ENCODE assay signal across 22 cellular contexts in the genomic region with DNA sequence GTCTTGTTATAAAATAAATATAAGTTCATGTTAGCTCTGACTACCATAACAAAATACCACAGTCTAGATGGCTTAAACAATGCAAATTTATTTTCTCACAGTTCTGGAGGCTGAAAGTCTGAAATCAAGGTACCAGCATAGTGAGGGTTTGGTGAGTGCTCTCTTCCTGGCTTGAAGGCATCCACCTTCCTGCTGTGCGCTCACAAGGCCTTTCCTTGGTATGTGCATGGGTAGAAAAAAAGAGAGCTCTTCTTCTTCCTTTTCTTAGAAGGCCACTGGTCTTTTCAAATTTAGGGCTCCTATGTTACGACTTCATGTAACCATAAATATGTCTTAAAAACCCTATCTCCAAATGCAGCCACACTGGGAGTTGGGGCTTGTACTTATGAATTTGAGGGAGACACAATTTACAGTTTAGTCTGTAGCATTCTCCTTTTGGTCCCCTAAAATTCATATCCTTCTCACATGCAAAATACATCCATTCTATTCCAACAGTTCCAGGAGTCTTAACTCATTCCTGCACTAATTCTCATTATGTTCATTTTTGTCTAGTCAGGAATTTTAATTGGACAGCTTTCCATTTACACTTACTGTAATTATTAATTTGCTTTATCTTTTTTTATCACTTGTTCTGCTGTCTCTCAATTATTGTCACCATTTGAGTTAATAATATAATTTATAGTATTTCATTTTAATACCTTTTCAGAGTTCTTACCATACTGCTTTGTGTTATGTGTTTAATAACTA.
"Had no signal": no experiment of that assay in that cellular context is flagged by ENCODE, and none has a peak within 500 bp of the region (broad histone marks: within the 10 kb centered on the region; RNA-seq: fewer than 3 reads in every experiment).

No MANE protein-coding gene starts in this region.

- H3K9me3 Mint-ChIP-seq: neural crest cell had no signal

- DNase-seq: dermis blood vessel endothelial cell; foreskin melanocyte; head of caudate nucleus; islet precursor cell; mammary epithelial cell; mucosa of descending colon; naive thymus-derived CD8-positive, alpha-beta T cell; nucleus accumbens; pancreas; right cardiac atrium; stimulated activated CD4-positive, alpha-beta T cell treated with anti-CD3 and anti-CD28 coated beads, Interleukin-4, amount 100 ng/mL, for 24 hours; stimulated activated naive CD8-positive, alpha-beta T cell treated with anti-CD3 and anti-CD28 coated beads, Interleukin-15, amount 100 ng/mL, for 72 hours; testis; upper lobe of right lung had no signal

- H2AFZ ChIP-seq: hepatocyte had no signal

- H3K27me3 ChIP-seq: hepatocyte, pancreas, testis, tibial nerve, upper lobe of right lung, vagina had no signal

- H3K36me3 ChIP-seq: pancreas, tibial nerve, upper lobe of right lung, vagina had no signal

- H3K4me3 Mint-ChIP-seq: naive thymus-derived CD8-positive, alpha-beta T cell; neural crest cell; stimulated activated memory B cell treated with anti-CD40 and anti-IgM and Interleukin-4, amounts not matched to agents 10 μg/mL and 1 μg/mL and 100 μg/mL, for 72 hours; stimulated activated naive CD8-positive, alpha-beta T cell treated with anti-CD3 and anti-CD28 coated beads, Interleukin-15, amount 100 ng/mL, for 72 hours had no signal

- ATAC-seq: left lobe of liver; mucosa of descending colon; naive thymus-derived CD8-positive, alpha-beta T cell; pancreas; right cardiac atrium; stimulated activated memory B cell treated with anti-CD40 and anti-IgM and Interleukin-4, amounts not matched to agents 10 μg/mL and 1 μg/mL and 100 μg/mL, for 72 hours; stimulated activated naive CD8-positive, alpha-beta T cell treated with anti-CD3 and anti-CD28 coated beads, Interleukin-15, amount 100 ng/mL, for 72 hours; upper lobe of right lung had no signal

- H3K27ac ChIP-seq: hepatocyte, pancreas, testis, tibial nerve, upper lobe of right lung, vagina had no signal

- H3K27me3 Mint-ChIP-seq: naive thymus-derived CD8-positive, alpha-beta T cell; progenitor cell of endocrine pancreas; stimulated activated memory B cell treated with anti-CD40 and anti-IgM and Interleukin-4, amounts not matched to agents 10 μg/mL and 1 μg/mL and 100 μg/mL, for 72 hours; stimulated activated naive CD8-positive, alpha-beta T cell treated with anti-CD3 and anti-CD28 coated beads, Interleukin-15, amount 100 ng/mL, for 72 hours had no signal

- H3K9me3 ChIP-seq: mucosa of descending colon, pancreas, testis, tibial nerve, upper lobe of right lung, vagina had no signal

- H3K4me1 Mint-ChIP-seq: naive thymus-derived CD8-positive, alpha-beta T cell; stimulated activated memory B cell treated with anti-CD40 and anti-IgM and Interleukin-4, amounts not matched to agents 10 μg/mL and 1 μg/mL and 100 μg/mL, for 72 hours; stimulated activated naive CD8-positive, alpha-beta T cell treated with anti-CD3 and anti-CD28 coated beads, Interleukin-15, amount 100 ng/mL, for 72 hours had no signal

- H3K4me2 ChIP-seq: hepatocyte had no signal

- H3K27ac Mint-ChIP-seq: naive thymus-derived CD8-positive, alpha-beta T cell; progenitor cell of endocrine pancreas; stimulated activated memory B cell treated with anti-CD40 and anti-IgM and Interleukin-4, amounts not matched to agents 10 μg/mL and 1 μg/mL and 100 μg/mL, for 72 hours; stimulated activated naive CD8-positive, alpha-beta T cell treated with anti-CD3 and anti-CD28 coated beads, Interleukin-15, amount 100 ng/mL, for 72 hours had no signal

- H3K79me2 ChIP-seq: hepatocyte had no signal

- H3K36me3 Mint-ChIP-seq: naive thymus-derived CD8-positive, alpha-beta T cell; stimulated activated memory B cell treated with anti-CD40 and anti-IgM and Interleukin-4, amounts not matched to agents 10 μg/mL and 1 μg/mL and 100 μg/mL, for 72 hours had no signal

- H3K4me1 ChIP-seq: pancreas, testis, upper lobe of right lung, vagina had no signal

- H3K4me3 ChIP-seq: hepatocyte, mucosa of descending colon, pancreas, testis, tibial nerve, upper lobe of right lung, vagina had no signal

- FAIRE-seq: colon, pancreas had no signal
